18 cellular contexts compared by ENCODE assay signal in genomic region chr7:36420307-36420706, GRCh38. TPM values are rescaled to one million over a fixed set of nuclear protein-coding genes. Genes with fewer than 3 reads are reported as not detected.
A peak's percentile ranks its signal among the peaks of the same experiment; 100 is the strongest.
DNase-seq lines count a peak whose midpoint lies in the region; ATAC-seq, FAIRE-seq and TF ChIP-seq lines count a peak whose summit lies in the region.
"Had no signal": no experiment of that assay in that cellular context is flagged by ENCODE, and none has a peak within 500 bp of the region (broad histone marks: within the 10 kb centered on the region; RNA-seq: fewer than 3 reads in every experiment).

No MANE protein-coding gene starts in this region.

- H3K36me3 ChIP-seq in HepG2 (replicated peaks in 1 of 2; ENCODE audit: control insufficient read depth in 1 of 2, insufficient read depth in 2 of 2, low read length in 2 of 2) (peaks cover 20 to 66% of the 10 kb centered on the region in 2 experiments), right lobe of liver (no peaks in the 10 kb centered on the region), astrocyte (ENCODE audit: insufficient read depth, low read length) (peaks cover 45% of the 10 kb centered on the region), parathyroid adenoma (ENCODE audit: control insufficient read depth, insufficient read depth, low read length) (no peaks in the 10 kb centered on the region), vagina (no peaks in the 10 kb centered on the region), H7 (replicated peaks; ENCODE audit: control insufficient read depth, insufficient read depth, low read length) (peaks cover 22% of the 10 kb centered on the region)

- H3K4me3 Mint-ChIP-seq in astrocyte (ENCODE audit: unreplicated experiment), result no peak overlapping the region
- H3K4me3 Mint-ChIP-seq: CD4-positive, alpha-beta memory T cell; H9 had no signal

- H3K9ac ChIP-seq in HepG2 (ENCODE audit: insufficient read depth, low read depth, low read length) (no peak overlapping the region), astrocyte (ENCODE audit: low read length) (no peak overlapping the region), parathyroid adenoma (no peak overlapping the region)

- in situ Hi-C loops in HepG2 (cut with HindIII; ENCODE audit: extremely low pct_ligation_motif_present, low pct_unique_long_range_greater_than_20kb), result no loop called here

- ATAC-seq in HepG2, result no peak
- ATAC-seq in right lobe of liver, result no peak
- ATAC-seq: HCT116 had no signal

- no peak for TF ChIP-seq CTCF in HepG2 (CRISPR knock-in tag; IDR thresholded peaks at IDR 0.05)
- TF ChIP-seq CTCF in right lobe of liver (IDR thresholded peaks at IDR 0.05), result no peak
- TF ChIP-seq CTCF in astrocyte (IDR thresholded peaks at IDR 0.05; ENCODE audit: insufficient read depth, low read depth, low read length), result no peak
- no peak for TF ChIP-seq CTCF in parathyroid adenoma (IDR thresholded peaks at IDR 0.05)
- TF ChIP-seq CTCF in vagina (IDR thresholded peaks at IDR 0.05), result no peak

- DNase-seq in HepG2 (ENCODE audit: low spot score) (no peak), right lobe of liver (no peak), astrocyte (ENCODE audit: low read depth) (no peak), vagina (ENCODE audit: extremely low spot score in 2 of 2) (no peak), H7 (no peak)
- DNase-seq: 8988T; C1 segment of cervical spinal cord; Calu3; CD4-positive, alpha-beta memory T cell; COR-L47; DMS53; DMS79 treated with DMSO at 0.1 percent for 48 hours; GF-D8; GOT3; H9 had no signal

- H3K4me3 ChIP-seq in HepG2 (replicated peaks in 1 of 3; ENCODE audit: insufficient read depth in 1 of 3, low read depth in 2 of 3, low read length in 3 of 3), result no peak overlapping the region
- no peak overlapping the region for H3K4me3 ChIP-seq in right lobe of liver
- no peak overlapping the region for H3K4me3 ChIP-seq in astrocyte (ENCODE audit: insufficient read depth, low read depth, low read length)
- H3K4me3 ChIP-seq in parathyroid adenoma (ENCODE audit: low read depth, low read length), result no peak overlapping the region
- H3K4me3 ChIP-seq in vagina, result no peak overlapping the region
- no peak overlapping the region for H3K4me3 ChIP-seq in H7 (ENCODE audit: insufficient read depth, low read depth, low read length)

- H3K4me1 ChIP-seq in HepG2 (ENCODE audit: insufficient read depth, low read length), result no peaks in the 10 kb centered on the region
- no peaks in the 10 kb centered on the region for H3K4me1 ChIP-seq in right lobe of liver
- H3K4me1 ChIP-seq in astrocyte (ENCODE audit: insufficient read depth, low read length), result no peaks in the 10 kb centered on the region
- no peaks in the 10 kb centered on the region for H3K4me1 ChIP-seq in parathyroid adenoma
- no peaks in the 10 kb centered on the region for H3K4me1 ChIP-seq in vagina

- no peaks in the 10 kb centered on the region for H3K36me3 Mint-ChIP-seq in astrocyte (ENCODE audit: low read depth, unreplicated experiment)
- H3K36me3 Mint-ChIP-seq: CD4-positive, alpha-beta memory T cell had no signal

- WGBS in HepG2 (ENCODE audit: low lambda C conversion rate), result 96% methylated on average over 3 of the region's 3 CpGs
- WGBS in right lobe of liver (ENCODE audit: insufficient coverage, low coverage, low lambda C conversion rate, missing lambda C conversion rate), result 96% methylated on average over 3 of the region's 3 CpGs

- no peaks in the 10 kb centered on the region for H3K9me3 ChIP-seq in HepG2 (ENCODE audit: low read length)
- H3K9me3 ChIP-seq in right lobe of liver, result no peaks in the 10 kb centered on the region
- no peaks in the 10 kb centered on the region for H3K9me3 ChIP-seq in astrocyte (ENCODE audit: insufficient read depth, low read depth, low read length)
- H3K9me3 ChIP-seq in parathyroid adenoma (ENCODE audit: control insufficient read depth, low read length), result no peaks in the 10 kb centered on the region
- no peaks in the 10 kb centered on the region for H3K9me3 ChIP-seq in vagina

- no peaks in the 10 kb centered on the region for H3K9me3 Mint-ChIP-seq in astrocyte (ENCODE audit: unreplicated experiment)
- H3K9me3 Mint-ChIP-seq: CD4-positive, alpha-beta memory T cell; H9 had no signal

- TF ChIP-seq POLR2A in HepG2 (IDR thresholded peaks at IDR 0.05; ENCODE audit: insufficient read depth in 1 of 2, low read depth in 2 of 2, low read length in 2 of 2), result no peak
- no peak for TF ChIP-seq POLR2A in right lobe of liver (IDR thresholded peaks at IDR 0.05)
- no peak for TF ChIP-seq POLR2A in vagina (IDR thresholded peaks at IDR 0.05)

- FAIRE-seq in HepG2 (lab: Jason Lieb, UNC) (no peak), astrocyte (lab: Jason Lieb, UNC) (peak; percentile 26)
- FAIRE-seq: GM12892 had no signal

- no peak for TF ChIP-seq RAD21 in HepG2 (CRISPR knock-in tag; IDR thresholded peaks at IDR 0.05)

- no peaks in the 10 kb centered on the region for H4K20me1 ChIP-seq in HepG2 (ENCODE audit: insufficient read depth, low read length)
- no peaks in the 10 kb centered on the region for H4K20me1 ChIP-seq in astrocyte (ENCODE audit: insufficient read depth, low read length)

- TF ChIP-seq EP300 in HepG2 (IDR thresholded peaks at IDR 0.05; ENCODE audit: low read depth in 2 of 2, low read length in 2 of 2), result no peak
- no peak for TF ChIP-seq EP300 in HepG2 (CRISPR knock-in tag; IDR thresholded peaks at IDR 0.05; ENCODE audit: borderline replicate concordance)

- H3K4me2 ChIP-seq in HepG2 (ENCODE audit: low read depth, low read length) (no peak overlapping the region), astrocyte (ENCODE audit: low read length) (no peak overlapping the region), parathyroid adenoma (ENCODE audit: low read length) (no peak overlapping the region)

- no peaks in the 10 kb centered on the region for H3K27me3 Mint-ChIP-seq in astrocyte (ENCODE audit: low read depth, unreplicated experiment)
- H3K27me3 Mint-ChIP-seq: CD4-positive, alpha-beta memory T cell had no signal

- POLR2A ChIA-PET in HepG2 (lab: Yijun Ruan, JAX), result no interaction called here

- H3K4me1 Mint-ChIP-seq in astrocyte (ENCODE audit: low read depth, unreplicated experiment), result no peaks in the 10 kb centered on the region
- H3K4me1 Mint-ChIP-seq: CD4-positive, alpha-beta memory T cell; H9 had no signal

- no peak overlapping the region for H3K27ac ChIP-seq in HepG2 (ENCODE audit: extremely low read length, insufficient read depth, low read length)
- no peak overlapping the region for H3K27ac ChIP-seq in right lobe of liver
- H3K27ac ChIP-seq in astrocyte (ENCODE audit: low read depth, low read length), result no peak overlapping the region
- no peak overlapping the region for H3K27ac ChIP-seq in parathyroid adenoma
- H3K27ac ChIP-seq in vagina, result no peak overlapping the region

- BruUV-seq in HepG2 (replicated peaks; lab: Mats Ljungman, UMichigan), result no TSS peak

- CTCF ChIA-PET in HepG2 (lab: Yijun Ruan, JAX; ENCODE audit: low intra/inter-chr PET ratio, low total read pairs), result no interaction called here

- H2AFZ ChIP-seq in HepG2 (ENCODE audit: low read length) (no peak overlapping the region), astrocyte (ENCODE audit: low read depth, low read length) (no peak overlapping the region), parathyroid adenoma (peak overlapping the region; percentile 30)

- H3K27me3 ChIP-seq in HepG2 (ENCODE audit: control insufficient read depth in 1 of 2, insufficient read depth in 2 of 2, low read length in 2 of 2), result no peaks in the 10 kb centered on the region
- no peaks in the 10 kb centered on the region for H3K27me3 ChIP-seq in right lobe of liver
- H3K27me3 ChIP-seq in astrocyte (ENCODE audit: insufficient read depth, low read length), result no peaks in the 10 kb centered on the region
- H3K27me3 ChIP-seq in parathyroid adenoma (ENCODE audit: control insufficient read depth, insufficient read depth, low read length), result no peaks in the 10 kb centered on the region
- no peaks in the 10 kb centered on the region for H3K27me3 ChIP-seq in vagina
- no peaks in the 10 kb centered on the region for H3K27me3 ChIP-seq in H7 (ENCODE audit: control insufficient read depth, insufficient read depth, low read length)

- intact Hi-C loops in HepG2 (cut with micrococcal nuclease; ENCODE audit: unreplicated experiment) (no loop called here), right lobe of liver (cut with DNase I) (no loop called here), vagina (cut with DNase I) (no loop called here)

- no peaks in the 10 kb centered on the region for H3K79me2 ChIP-seq in HepG2 (ENCODE audit: insufficient read depth, low read length)
- peaks cover 30% of the 10 kb centered on the region for H3K79me2 ChIP-seq in astrocyte (ENCODE audit: insufficient read depth, low read length)
- H3K79me2 ChIP-seq in parathyroid adenoma, result no peaks in the 10 kb centered on the region

- no peak overlapping the region for H3K27ac Mint-ChIP-seq in astrocyte (ENCODE audit: unreplicated experiment)
- H3K27ac Mint-ChIP-seq: CD4-positive, alpha-beta memory T cell; H9 had no signal

TF ChIP-seq in HepG2, 621 proteins besides CTCF, POLR2A, EP300 and RAD21 (continues in another document):
- no peak for TF ChIP-seq HMG20B (CRISPR knock-in tag; conservative IDR thresholded peaks at IDR 0.05)
- TF ChIP-seq THYN1 (CRISPR knock-in tag; IDR thresholded peaks at IDR 0.05; ENCODE audit: borderline replicate concordance, low read depth), result no peak

RNA-seq across cellular contexts. Expression of gene ANLN, which starts 30.6 kb away (rescaled TPM):
- total RNA-seq in HepG2 (2016; rRNA removed; fragmentation: Illumina TruSeq; extraction: Trizol), result 38.8 and 72.0 TPM in 2 replicates
- total RNA-seq in HepG2 (2016; cell fraction: cytosol; rRNA removed; fragmentation: Illumina TruSeq; extraction: Trizol; ENCODE audit: low read depth), result 5.1 and 7.8 TPM in 2 replicates
- total RNA-seq in HepG2 (2016; cell fraction: insoluble cytoplasmic fraction; rRNA removed; fragmentation: Illumina TruSeq; extraction: Trizol), result 37.7 and 68.7 TPM in 2 replicates
- 16.4 and 19.9 TPM in 2 replicates for total RNA-seq in HepG2 (2016; cell fraction: membrane; rRNA removed; fragmentation: Illumina TruSeq; extraction: Trizol)
- 96.5 and 107 TPM in 2 replicates for total RNA-seq in HepG2 (2016; cell fraction: nucleus; rRNA removed; fragmentation: Illumina TruSeq; extraction: Trizol)
- polyA plus RNA-seq in HepG2 (2011; rRNA removed), result 13.3 and 20.0 TPM in 2 replicates
- polyA plus RNA-seq in HepG2 (2011; cell fraction: cytosol; rRNA removed), result 6.3 and 6.5 TPM in 2 replicates
- polyA plus RNA-seq in HepG2 (2011; cell fraction: nucleus; rRNA removed), result 32.3 and 39.3 TPM in 2 replicates
- 10.2 and 22.0 TPM in 2 replicates for polyA plus RNA-seq in HepG2 (2012)
- 1.8 and 2.1 TPM in 2 replicates for polyA plus RNA-seq in HepG2 (2016; cell fraction: cytosol; fragmentation: Illumina TruSeq; extraction: Trizol; ENCODE audit: low read depth)
- polyA plus RNA-seq in HepG2 (2016; cell fraction: insoluble cytoplasmic fraction; fragmentation: Illumina TruSeq; extraction: Trizol; ENCODE audit: low read depth), result 23.5 and 27.8 TPM in 2 replicates
- 4.8 and 5.6 TPM in 2 replicates for polyA plus RNA-seq in HepG2 (2016; cell fraction: membrane; fragmentation: Illumina TruSeq; extraction: Trizol; ENCODE audit: low read depth)
- polyA plus RNA-seq in HepG2 (2016; cell fraction: nucleus; fragmentation: Illumina TruSeq; extraction: Trizol; ENCODE audit: insufficient read depth, low read depth), result 88.6 and 93.2 TPM in 2 replicates
- polyA minus RNA-seq in HepG2 (2011; rRNA and poly(A)+ RNA removed; ENCODE audit: low replicate concordance), result 64.2 and 214 TPM in 2 replicates
- 29.0 and 48.1 TPM in 2 replicates for polyA minus RNA-seq in HepG2 (2011; cell fraction: cytosol; rRNA and poly(A)+ RNA removed)
- polyA minus RNA-seq in HepG2 (2011; cell fraction: nucleus; rRNA and poly(A)+ RNA removed), result 105 and 132 TPM in 2 replicates
- 1 to 10 TPM in 4 of 6 experiments, under 1 TPM in 2; 0.44 to 7.8 (median 2.2) TPM for total RNA-seq in right lobe of liver
- 11.4 and 20.4 TPM in 2 replicates for total RNA-seq in astrocyte
- total RNA-seq in vagina, result 18.9 TPM
- 97.8 and 104 TPM in 2 replicates for total RNA-seq in H7 (2014; rRNA removed; shearing (Covaris generic))
- polyA plus RNA-seq: CD4-positive, alpha-beta memory T cell had no signal
